ENCODE assay signal across 1 cellular context in the genomic region with DNA sequence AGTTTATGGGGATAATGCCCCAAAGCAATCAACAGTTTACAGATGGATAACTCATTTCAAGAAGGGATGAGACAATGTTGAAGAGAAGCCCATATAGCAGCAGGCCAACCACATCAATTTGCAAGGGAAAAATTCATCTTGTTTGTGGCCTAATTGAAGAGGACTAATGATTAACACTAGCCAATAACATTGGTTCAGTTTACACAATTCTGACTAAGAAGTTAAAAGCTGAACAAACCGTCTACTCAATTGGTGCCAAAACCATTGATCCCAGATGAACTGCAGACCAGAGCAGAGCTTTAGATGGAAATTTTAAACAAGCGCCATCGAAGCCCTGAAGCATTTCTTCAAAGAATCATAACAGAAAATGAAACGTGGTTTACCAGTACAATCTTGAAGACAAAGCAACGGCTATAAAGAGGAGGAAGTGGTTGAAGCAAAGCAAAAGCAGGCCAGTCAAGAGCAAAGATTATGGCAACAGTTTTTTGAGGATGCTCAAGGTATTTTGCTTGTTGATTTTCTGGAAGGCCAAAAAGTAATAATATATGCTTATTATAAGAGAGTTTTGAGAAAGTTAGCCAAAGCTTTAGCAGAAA.
TF ChIP-seq lines count a peak whose summit lies in the region.

No MANE protein-coding gene starts in this region.

TF ChIP-seq in SK-N-SH treated with all-trans-retinoic acid at 6 μM for 48 hours, 23 proteins besides CTCF, POLR2A, EP300 and RAD21 (continued from another document):
- TF ChIP-seq, protein P1, sequence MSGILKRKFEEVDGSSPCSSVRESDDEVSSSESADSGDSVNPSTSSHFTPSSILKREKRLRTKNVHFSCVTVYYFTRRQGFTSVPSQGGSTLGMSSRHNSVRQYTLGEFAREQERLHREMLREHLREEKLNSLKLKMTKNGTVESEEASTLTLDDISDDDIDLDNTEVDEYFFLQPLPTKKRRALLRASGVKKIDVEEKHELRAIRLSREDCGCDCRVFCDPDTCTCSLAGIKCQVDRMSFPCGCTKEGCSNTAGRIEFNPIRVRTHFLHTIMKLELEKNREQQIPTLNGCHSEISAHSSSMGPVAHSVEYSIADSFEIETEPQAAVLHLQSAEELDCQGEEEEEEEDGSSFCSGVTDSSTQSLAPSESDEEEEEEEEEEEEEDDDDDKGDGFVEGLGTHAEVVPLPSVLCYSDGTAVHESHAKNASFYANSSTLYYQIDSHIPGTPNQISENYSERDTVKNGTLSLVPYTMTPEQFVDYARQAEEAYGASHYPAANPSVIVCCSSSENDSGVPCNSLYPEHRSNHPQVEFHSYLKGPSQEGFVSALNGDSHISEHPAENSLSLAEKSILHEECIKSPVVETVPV (CRISPR knock-in tag; IDR thresholded peaks at IDR 0.05): no peak
- no peak for TF ChIP-seq ZNF565 (CRISPR knock-in tag; conservative IDR thresholded peaks at IDR 0.05; ENCODE audit: low read depth)
